In genomic region chr11:93529707-93530467, GRCh38 we compare ENCODE assay signal across 8 cellular contexts. TPM values are rescaled to one million over a fixed set of nuclear protein-coding genes. Genes with fewer than 3 reads are reported as not detected.
DNase-seq lines count a peak whose midpoint lies in the region; ATAC-seq and TF ChIP-seq lines count a peak whose summit lies in the region.

No MANE protein-coding gene starts in this region.

- ATAC-seq in HG02642 (IDR thresholded peaks at IDR 0.05; ENCODE audit: poor library complexity, unreplicated experiment) = peak; percentile 41
- no peak for ATAC-seq in HG03135 (IDR thresholded peaks at IDR 0.05; ENCODE audit: unreplicated experiment)
- ATAC-seq in GM21786 (IDR thresholded peaks at IDR 0.05; ENCODE audit: unreplicated experiment) = no peak

- H3K9me3 Mint-ChIP-seq in mesothelial cell of epicardium = peaks cover 4% of the 10 kb centered on the region

- TF ChIP-seq CTCF in mesothelial cell of epicardium (IDR thresholded peaks at IDR 0.05; ENCODE audit: unreplicated experiment) = no peak

- no peak overlapping the region for H3K4me3 Mint-ChIP-seq in mesothelial cell of epicardium

- peaks cover 10% of the 10 kb centered on the region for H3K4me1 Mint-ChIP-seq in mesothelial cell of epicardium

- DNase-seq in Daoy (ENCODE audit: low read depth) = peak; percentile 17
- no peak for DNase-seq in mesothelial cell of epicardium (ENCODE audit: low spot score in 2 of 2, unreplicated experiment in 2 of 2)
- DNase-seq in A172 (ENCODE audit: low spot score) = no peak
- DNase-seq in amniotic stem cell (lab: John Stamatoyannopoulos, UW) = no peak

- H3K27ac ChIP-seq in angular gyrus (ENCODE audit: low read depth, low read length) = peak overlapping the region; percentile 70

- no peaks in the 10 kb centered on the region for H3K36me3 Mint-ChIP-seq in mesothelial cell of epicardium

- H3K27me3 Mint-ChIP-seq in mesothelial cell of epicardium (ENCODE audit: low read depth) = no peaks in the 10 kb centered on the region

- H3K27ac Mint-ChIP-seq in mesothelial cell of epicardium = peak overlapping the region; percentile 4

RNA-seq across cellular contexts. Expression of gene SMCO4, which starts 13.3 kb away (rescaled TPM):
- total RNA-seq in Daoy (2014; rRNA removed; shearing (Covaris generic)) = 27.5 and 49.1 TPM in 2 replicates
- total RNA-seq in mesothelial cell of epicardium = 6.8 to 8.4 TPM (median 6.8 TPM) in 3 replicates
- 6.1 and 12.0 TPM in 2 replicates for total RNA-seq in A172 (2014; rRNA removed; shearing (Covaris generic))
